1 cellular context compared by ENCODE assay signal in genomic region chr19:55647732-55648656, GRCh38.
TF ChIP-seq lines count a peak whose summit lies in the region.

CCDC106 (plus strand) TSS chr19:55648212; CDS start chr19:55649047, 835 bp downstream.

TF ChIP-seq in HepG2, 621 proteins besides CTCF, POLR2A, EP300 and RAD21 (continued from another document and continues in another):
- TF ChIP-seq CSRNP2 (CRISPR knock-in tag; conservative IDR thresholded peaks at IDR 0.05; ENCODE audit: low read depth) = 0 out of 2 replicates have a peak, but pooled peaks have one; percentile 19
- peak; percentile 25 for TF ChIP-seq PHF5A (CRISPR knock-in tag; IDR thresholded peaks at IDR 0.05; ENCODE audit: low read depth, unreplicated experiment)
- TF ChIP-seq HOXA5 (CRISPR knock-in tag; IDR thresholded peaks at IDR 0.05) = peak; percentile 70; the same call in 1 of the 2 replicates
- TF ChIP-seq BATF2 (CRISPR knock-in tag; IDR thresholded peaks at IDR 0.05) = 0 out of 2 replicates have a peak, but pooled peaks have one; percentile 53
- peak; percentile 11; the same call in 1 of the 2 replicates for TF ChIP-seq GATAD2A (CRISPR knock-in tag; IDR thresholded peaks at IDR 0.05)
- TF ChIP-seq KLF6 (CRISPR knock-in tag; IDR thresholded peaks at IDR 0.05) = 0 out of 2 replicates have a peak, but pooled peaks have one; percentile 39
- peak; percentile 61; the same call in 1 of the 2 replicates for TF ChIP-seq PHF20 (CRISPR knock-in tag; IDR thresholded peaks at IDR 0.05)
- peak; percentile 89 for TF ChIP-seq ASH2L (IDR thresholded peaks at IDR 0.05; ENCODE audit: insufficient read length, low read depth, low read length)
- TF ChIP-seq ZNF263 (CRISPR knock-in tag; IDR thresholded peaks at IDR 0.05) = peak; percentile 8; the same call in 1 of the 2 replicates
- TF ChIP-seq GABPA (IDR thresholded peaks at IDR 0.05; ENCODE audit: low read depth, low read length) = no peak
- TF ChIP-seq GABPA (CRISPR knock-in tag; IDR thresholded peaks at IDR 0.05; ENCODE audit: low read depth) = peak; percentile 21; the same call in 1 of the 2 replicates
- TF ChIP-seq CAMTA2 (CRISPR knock-in tag; IDR thresholded peaks at IDR 0.05; ENCODE audit: borderline replicate concordance) = 0 out of 2 replicates have a peak, but pooled peaks have one; percentile 56
- no peak for TF ChIP-seq SMARCC2 (IDR thresholded peaks at IDR 0.05)
- no peak; the same call in 1 of the 2 replicates for TF ChIP-seq PPARG (CRISPR knock-in tag; conservative IDR thresholded peaks at IDR 0.05)
- TF ChIP-seq, protein P1, sequence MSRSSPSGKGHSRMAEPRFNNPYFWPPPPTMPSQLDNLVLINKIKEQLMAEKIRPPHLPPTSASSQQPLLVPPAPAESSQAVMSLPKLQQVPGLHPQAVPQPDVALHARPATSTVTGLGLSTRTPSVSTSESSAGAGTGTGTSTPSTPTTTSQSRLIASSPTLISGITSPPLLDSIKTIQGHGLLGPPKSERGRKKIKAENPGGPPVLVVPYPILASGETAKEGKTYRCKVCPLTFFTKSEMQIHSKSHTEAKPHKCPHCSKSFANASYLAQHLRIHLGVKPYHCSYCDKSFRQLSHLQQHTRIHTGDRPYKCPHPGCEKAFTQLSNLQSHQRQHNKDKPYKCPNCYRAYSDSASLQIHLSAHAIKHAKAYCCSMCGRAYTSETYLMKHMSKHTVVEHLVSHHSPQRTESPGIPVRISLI (CRISPR knock-in tag; IDR thresholded peaks at IDR 0.05; ENCODE audit: borderline replicate concordance) = no peak
- TF ChIP-seq HES4 (CRISPR knock-in tag; IDR thresholded peaks at IDR 0.05; ENCODE audit: borderline replicate concordance) = peak; percentile 74; the same call in 1 of the 2 replicates
- TF ChIP-seq ARNT (IDR thresholded peaks at IDR 0.05) = no peak
- TF ChIP-seq THRA (CRISPR knock-in tag; IDR thresholded peaks at IDR 0.05; ENCODE audit: borderline replicate concordance) = peak; percentile 59; the same call in 1 of the 2 replicates
- TF ChIP-seq SKI (IDR thresholded peaks at IDR 0.05; ENCODE audit: partially characterized antibody) = peak; percentile 21
- TF ChIP-seq ZNF772 (CRISPR knock-in tag; IDR thresholded peaks at IDR 0.05) = peak; percentile 84
- TF ChIP-seq NRL (CRISPR knock-in tag; IDR thresholded peaks at IDR 0.05; ENCODE audit: borderline replicate concordance) = 0 out of 2 replicates have a peak, but pooled peaks have one; percentile 19
- TF ChIP-seq POGZ (CRISPR knock-in tag; IDR thresholded peaks at IDR 0.05) = no peak; the same call in 1 of the 2 replicates
- no peak for TF ChIP-seq KLF9 (CRISPR knock-in tag; IDR thresholded peaks at IDR 0.05; ENCODE audit: low read depth)
- TF ChIP-seq ESRRA (CRISPR knock-in tag; IDR thresholded peaks at IDR 0.05; ENCODE audit: low read depth) = 0 out of 2 replicates have a peak, but pooled peaks have one; percentile 59
- 0 out of 2 replicates have a peak, but pooled peaks have one; percentile 33 for TF ChIP-seq TMF1 (CRISPR knock-in tag; IDR thresholded peaks at IDR 0.05; ENCODE audit: low read depth)
- TF ChIP-seq ZSCAN20 (CRISPR knock-in tag; IDR thresholded peaks at IDR 0.05; ENCODE audit: borderline replicate concordance) = 0 out of 2 replicates have a peak, but pooled peaks have one; percentile 30
- no peak for TF ChIP-seq TEAD3 (CRISPR knock-in tag; optimal IDR thresholded peaks at IDR 0.05; ENCODE audit: borderline replicate concordance)
- TF ChIP-seq CEBPB (IDR thresholded peaks at IDR 0.05; ENCODE audit: borderline replicate concordance, low read depth, low read length) = no peak
- TF ChIP-seq NONO (IDR thresholded peaks at IDR 0.05) = no peak
- TF ChIP-seq NONO (CRISPR knock-in tag; conservative IDR thresholded peaks at IDR 0.05) = peak; percentile 61; the same call in 1 of the 2 replicates
- no peak for TF ChIP-seq GZF1 (CRISPR knock-in tag; IDR thresholded peaks at IDR 0.05)
- 0 out of 2 replicates have a peak, but pooled peaks have one; percentile 34 for TF ChIP-seq MIER3 (CRISPR knock-in tag; IDR thresholded peaks at IDR 0.05; ENCODE audit: borderline replicate concordance)
- TF ChIP-seq ZNF143 (CRISPR knock-in tag; IDR thresholded peaks at IDR 0.05) = no peak
- peak; percentile 91 for TF ChIP-seq ZNF740 (CRISPR knock-in tag; IDR thresholded peaks at IDR 0.05)
- TF ChIP-seq, protein P2, sequence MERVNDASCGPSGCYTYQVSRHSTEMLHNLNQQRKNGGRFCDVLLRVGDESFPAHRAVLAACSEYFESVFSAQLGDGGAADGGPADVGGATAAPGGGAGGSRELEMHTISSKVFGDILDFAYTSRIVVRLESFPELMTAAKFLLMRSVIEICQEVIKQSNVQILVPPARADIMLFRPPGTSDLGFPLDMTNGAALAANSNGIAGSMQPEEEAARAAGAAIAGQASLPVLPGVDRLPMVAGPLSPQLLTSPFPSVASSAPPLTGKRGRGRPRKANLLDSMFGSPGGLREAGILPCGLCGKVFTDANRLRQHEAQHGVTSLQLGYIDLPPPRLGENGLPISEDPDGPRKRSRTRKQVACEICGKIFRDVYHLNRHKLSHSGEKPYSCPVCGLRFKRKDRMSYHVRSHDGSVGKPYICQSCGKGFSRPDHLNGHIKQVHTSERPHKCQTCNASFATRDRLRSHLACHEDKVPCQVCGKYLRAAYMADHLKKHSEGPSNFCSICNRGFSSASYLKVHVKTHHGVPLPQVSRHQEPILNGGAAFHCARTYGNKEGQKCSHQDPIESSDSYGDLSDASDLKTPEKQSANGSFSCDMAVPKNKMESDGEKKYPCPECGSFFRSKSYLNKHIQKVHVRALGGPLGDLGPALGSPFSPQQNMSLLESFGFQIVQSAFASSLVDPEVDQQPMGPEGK (CRISPR knock-in tag; IDR thresholded peaks at IDR 0.05) = peak; percentile 93
- TF ChIP-seq ZNF784 (CRISPR knock-in tag; IDR thresholded peaks at IDR 0.05; ENCODE audit: borderline replicate concordance) = no peak; the same call in 1 of the 2 replicates
- TF ChIP-seq GABPB1 (CRISPR knock-in tag; IDR thresholded peaks at IDR 0.05) = peak; percentile 74
- TF ChIP-seq YY1 (IDR thresholded peaks at IDR 0.05; ENCODE audit: insufficient read depth, insufficient replicate concordance, low read depth, low read length) = peak; percentile 84
- 0 out of 2 replicates have a peak, but pooled peaks have one; percentile 52 for TF ChIP-seq ERF (CRISPR knock-in tag; IDR thresholded peaks at IDR 0.05)
- TF ChIP-seq KAT7 (CRISPR knock-in tag; IDR thresholded peaks at IDR 0.05; ENCODE audit: borderline replicate concordance) = peak; percentile 79; the same call in 1 of the 2 replicates
- 0 out of 2 replicates have a peak, but pooled peaks have one; percentile 77 for TF ChIP-seq DNMT1 (CRISPR knock-in tag; IDR thresholded peaks at IDR 0.05)
- TF ChIP-seq EEA1 (CRISPR knock-in tag; IDR thresholded peaks at IDR 0.05; ENCODE audit: borderline replicate concordance) = peak; percentile 75; the same call in 1 of the 2 replicates
- peak; percentile 60; the same call in 1 of the 2 replicates for TF ChIP-seq ZNF776 (CRISPR knock-in tag; IDR thresholded peaks at IDR 0.05)
- no peak for TF ChIP-seq SP1 (IDR thresholded peaks at IDR 0.05)
- TF ChIP-seq SP1 (CRISPR knock-in tag; IDR thresholded peaks at IDR 0.05) = peak; percentile 53; the same call in 1 of the 2 replicates
- no peak for TF ChIP-seq HNF1A (IDR thresholded peaks at IDR 0.05; ENCODE audit: low read depth)
- peak; percentile 61; the same call in 1 of the 2 replicates for TF ChIP-seq HNF1A (CRISPR knock-in tag; IDR thresholded peaks at IDR 0.05; ENCODE audit: borderline replicate concordance)
- peak; percentile 74; the same call in 1 of the 2 replicates for TF ChIP-seq ZNF281 (CRISPR knock-in tag; IDR thresholded peaks at IDR 0.05; ENCODE audit: borderline replicate concordance)
- TF ChIP-seq MTF1 (CRISPR knock-in tag; IDR thresholded peaks at IDR 0.05) = no peak
- TF ChIP-seq, protein P3, sequence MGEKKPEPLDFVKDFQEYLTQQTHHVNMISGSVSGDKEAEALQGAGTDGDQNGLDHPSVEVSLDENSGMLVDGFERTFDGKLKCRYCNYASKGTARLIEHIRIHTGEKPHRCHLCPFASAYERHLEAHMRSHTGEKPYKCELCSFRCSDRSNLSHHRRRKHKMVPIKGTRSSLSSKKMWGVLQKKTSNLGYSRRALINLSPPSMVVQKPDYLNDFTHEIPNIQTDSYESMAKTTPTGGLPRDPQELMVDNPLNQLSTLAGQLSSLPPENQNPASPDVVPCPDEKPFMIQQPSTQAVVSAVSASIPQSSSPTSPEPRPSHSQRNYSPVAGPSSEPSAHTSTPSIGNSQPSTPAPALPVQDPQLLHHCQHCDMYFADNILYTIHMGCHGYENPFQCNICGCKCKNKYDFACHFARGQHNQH (CRISPR knock-in tag; IDR thresholded peaks at IDR 0.05) = peak; percentile 71; the same call in 1 of the 2 replicates
